Comparison of ENCODE assay signal across 10 cellular contexts in the genomic region with DNA sequence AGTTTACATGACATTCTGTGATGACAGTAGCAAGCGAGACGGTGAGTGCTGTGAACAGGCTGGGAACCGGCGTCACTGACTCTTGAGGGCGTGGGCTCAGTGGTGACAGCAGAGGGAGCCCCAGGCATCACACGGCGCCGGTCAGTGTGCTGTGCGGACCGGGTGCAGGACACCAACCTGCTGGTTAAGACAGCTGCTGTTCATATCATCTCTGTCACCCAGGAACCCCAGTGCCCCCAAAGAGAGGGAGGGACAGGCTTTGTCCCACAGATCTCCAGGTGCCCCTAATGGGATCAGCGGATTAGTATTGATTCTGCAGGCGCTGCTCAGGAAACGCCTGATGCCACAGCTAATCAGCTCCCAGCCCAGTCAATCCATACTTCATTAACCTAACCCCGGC.
A peak's percentile ranks its signal among the peaks of the same experiment; 100 is the strongest.
DNase-seq lines count a peak whose midpoint lies in the region; ATAC-seq lines count a peak whose summit lies in the region.
"Had no signal": no experiment of that assay in that cellular context is flagged by ENCODE, and none has a peak within 500 bp of the region (broad histone marks: within the 10 kb centered on the region; RNA-seq: fewer than 3 reads in every experiment).

No MANE protein-coding gene starts in this region.

- peak; percentile 10 to 21 for DNase-seq in SHP77 (lab: John Stamatoyannopoulos, UW)
- no peak for DNase-seq in SHP77 treated with DMSO at 0.1 percent for 48 hours (lab: John Stamatoyannopoulos, UW)
- DNase-seq in RPMI8226 = peak; percentile 50
- DNase-seq in iPS-NIHi11 (ENCODE audit: low spot score) = peak; percentile 82
- DNase-seq in superior temporal gyrus (ENCODE audit: extremely low spot score) = peak; percentile 81
- no peak for DNase-seq in stimulated activated naive B cell treated with anti-CD40 and anti-IgM and Interleukin-4, amounts not matched to agents 10 μg/mL and 1 μg/mL and 100 μg/mL, for 72 hours
- no peak for DNase-seq in SIG-M5 treated with dmso at 0.1 percent for 504 hours (lab: John Stamatoyannopoulos, UW; ENCODE audit: unreplicated experiment)
- DNase-seq: T1000 had no signal

- no peaks in the 10 kb centered on the region for H3K36me3 Mint-ChIP-seq in stimulated activated naive B cell treated with anti-CD40 and anti-IgM and Interleukin-4, amounts not matched to agents 10 μg/mL and 1 μg/mL and 100 μg/mL, for 72 hours

- H3K27ac Mint-ChIP-seq in stimulated activated naive B cell treated with anti-CD40 and anti-IgM and Interleukin-4, amounts not matched to agents 10 μg/mL and 1 μg/mL and 100 μg/mL, for 72 hours = no peak overlapping the region
- H3K27ac Mint-ChIP-seq: activated T-helper 1 cell treated with anti-CD3 and anti-CD28 coated beads, Interleukin-12 subunit alpha, Interleukin-12 subunit beta, Interleukin-2, Interleukin-4 antibody, amounts not matched to agents 30 ng/mL and 10 ng/mL and 1 ng/mL, durations not matched to agents 14 hours and 24 hours and 36 hours had no signal

- peaks cover 9% of the 10 kb centered on the region in 2 donors for H3K27me3 Mint-ChIP-seq in stimulated activated naive B cell treated with anti-CD40 and anti-IgM and Interleukin-4, amounts not matched to agents 10 μg/mL and 1 μg/mL and 100 μg/mL, for 72 hours

- no peaks in the 10 kb centered on the region for H3K4me1 Mint-ChIP-seq in stimulated activated naive B cell treated with anti-CD40 and anti-IgM and Interleukin-4, amounts not matched to agents 10 μg/mL and 1 μg/mL and 100 μg/mL, for 72 hours

- H3K9me3 Mint-ChIP-seq in stimulated activated naive B cell treated with anti-CD40 and anti-IgM and Interleukin-4, amounts not matched to agents 10 μg/mL and 1 μg/mL and 100 μg/mL, for 72 hours = no peaks in the 10 kb centered on the region
- H3K9me3 Mint-ChIP-seq: activated T-helper 1 cell treated with anti-CD3 and anti-CD28 coated beads, Interleukin-12 subunit alpha, Interleukin-12 subunit beta, Interleukin-2, Interleukin-4 antibody, amounts not matched to agents 30 ng/mL and 10 ng/mL and 1 ng/mL, durations not matched to agents 14 hours and 24 hours and 36 hours had no signal

- no peak for ATAC-seq in GM19395 (IDR thresholded peaks at IDR 0.05; ENCODE audit: unreplicated experiment)
- no peak for ATAC-seq in stimulated activated naive B cell treated with anti-CD40 and anti-IgM and Interleukin-4, amounts not matched to agents 10 μg/mL and 1 μg/mL and 100 μg/mL, for 72 hours (replicated peaks)

- no peak overlapping the region for H3K4me3 Mint-ChIP-seq in stimulated activated naive B cell treated with anti-CD40 and anti-IgM and Interleukin-4, amounts not matched to agents 10 μg/mL and 1 μg/mL and 100 μg/mL, for 72 hours
- H3K4me3 Mint-ChIP-seq: activated T-helper 1 cell treated with anti-CD3 and anti-CD28 coated beads, Interleukin-12 subunit alpha, Interleukin-12 subunit beta, Interleukin-2, Interleukin-4 antibody, amounts not matched to agents 30 ng/mL and 10 ng/mL and 1 ng/mL, durations not matched to agents 14 hours and 24 hours and 36 hours had no signal

Comparison
In these comparisons a context has a peak if more than half of its experiments do, and no peak if none do; other contexts are left out.
1. DNase-seq: peak in SHP77 (2 of 2), RPMI8226 (single experiment), iPS-NIHi11 (single experiment) and superior temporal gyrus (single experiment); none in SHP77 treated with DMSO at 0.1 percent for 48 hours (single experiment), stimulated activated naive B cell treated with anti-CD40 and anti-IgM and Interleukin-4, amounts not matched to agents 10 μg/mL and 1 μg/mL and 100 μg/mL, for 72 hours (single experiment) and SIG-M5 treated with dmso at 0.1 percent for 504 hours (single experiment).